In the genomic region with DNA sequence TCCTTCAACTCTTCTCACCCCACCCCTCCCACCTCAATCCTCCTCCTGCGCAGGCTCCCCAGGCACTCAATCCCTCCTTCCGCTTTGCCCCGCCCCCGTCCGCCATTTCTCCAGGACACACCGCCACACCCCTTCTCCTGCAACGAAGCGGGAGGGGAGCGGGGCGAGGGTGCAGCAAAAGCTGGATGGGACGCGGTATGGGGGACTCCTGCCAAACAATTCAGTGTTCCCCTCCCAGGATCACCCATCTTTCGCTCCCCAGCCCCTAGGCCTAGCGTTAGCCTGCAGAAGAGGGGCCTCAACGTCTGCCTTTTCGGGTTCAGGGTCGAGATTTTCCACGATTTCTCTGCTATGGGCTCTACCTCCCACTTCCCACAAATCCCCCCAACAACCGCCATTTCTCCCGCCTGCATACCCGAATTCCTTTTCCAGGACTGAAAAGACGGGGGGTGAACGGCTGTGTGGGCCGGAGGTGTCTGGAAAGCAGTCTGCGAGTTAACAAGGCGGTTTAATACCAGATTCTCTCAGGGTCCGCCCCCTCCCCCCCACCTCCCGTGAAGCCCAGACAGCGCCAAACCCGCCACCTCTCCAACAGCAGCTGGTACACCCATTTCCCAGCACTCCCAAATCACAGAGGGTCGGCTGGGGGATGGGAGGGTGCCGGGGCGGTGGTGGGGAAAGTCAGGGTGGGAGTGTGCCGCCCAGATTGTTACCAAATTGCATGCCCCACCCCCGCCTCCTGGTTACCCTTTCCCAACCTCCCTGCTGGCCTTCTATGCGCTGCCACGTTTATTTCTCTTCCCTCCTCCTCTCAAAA, we compare ENCODE assay signal across 2 cellular contexts.
TF ChIP-seq lines count a peak whose summit lies in the region.

No MANE protein-coding gene starts in this region.

TF ChIP-seq in liver, 16 proteins besides CTCF, POLR2A, EP300 and RAD21:
- no peak for TF ChIP-seq GABPA (IDR thresholded peaks at IDR 0.05 in 1 of 2, conservative IDR thresholded peaks at IDR 0.05 in 1 of 2)
- TF ChIP-seq YY1 (IDR thresholded peaks at IDR 0.05) = peak; percentile 71
TF ChIP-seq in liver: peak in this region for 1.

TF ChIP-seq in HepG2, 621 proteins besides CTCF, POLR2A, EP300 and RAD21:
- TF ChIP-seq ESRRA (CRISPR knock-in tag; IDR thresholded peaks at IDR 0.05; ENCODE audit: low read depth) (no peak), GLI4 (CRISPR knock-in tag; IDR thresholded peaks at IDR 0.05; ENCODE audit: borderline replicate concordance) (no peak), SIX1 (CRISPR knock-in tag; IDR thresholded peaks at IDR 0.05; ENCODE audit: borderline replicate concordance) (no peak), ZNF788 (CRISPR knock-in tag; IDR thresholded peaks at IDR 0.05; ENCODE audit: borderline replicate concordance) (no peak), YEATS2 (CRISPR knock-in tag; IDR thresholded peaks at IDR 0.05; ENCODE audit: borderline replicate concordance) (no peak), LCORL (IDR thresholded peaks at IDR 0.05) (no peak), LCORL (CRISPR knock-in tag; IDR thresholded peaks at IDR 0.05) (no peak), KDM1A (CRISPR knock-in tag; IDR thresholded peaks at IDR 0.05) (no peak)
- TF ChIP-seq, protein P1, sequence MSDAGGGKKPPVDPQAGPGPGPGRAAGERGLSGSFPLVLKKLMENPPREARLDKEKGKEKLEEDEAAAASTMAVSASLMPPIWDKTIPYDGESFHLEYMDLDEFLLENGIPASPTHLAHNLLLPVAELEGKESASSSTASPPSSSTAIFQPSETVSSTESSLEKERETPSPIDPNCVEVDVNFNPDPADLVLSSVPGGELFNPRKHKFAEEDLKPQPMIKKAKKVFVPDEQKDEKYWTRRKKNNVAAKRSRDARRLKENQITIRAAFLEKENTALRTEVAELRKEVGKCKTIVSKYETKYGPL (CRISPR knock-in tag; IDR thresholded peaks at IDR 0.05) = no peak
TF ChIP-seq in HepG2: peak in this region for 0.
